In genomic region chr14:23196487-23196886, GRCh38 we compare ENCODE assay signal across 15 cellular contexts. TPM values are rescaled to one million over a fixed set of nuclear protein-coding genes. Genes with fewer than 3 reads are reported as not detected.
DNase-seq lines count a peak whose midpoint lies in the region; ATAC-seq, FAIRE-seq and TF ChIP-seq lines count a peak whose summit lies in the region.
"Not testable (repeated sequence)": the region's sequence is repeated elsewhere in the genome, so short reads cannot be mapped to it uniquely, and the experiment has no call there.
"Had no signal": no experiment of that assay in that cellular context is flagged by ENCODE, and none has a peak within 500 bp of the region (broad histone marks: within the 10 kb centered on the region; RNA-seq: fewer than 3 reads in every experiment).

No MANE protein-coding gene starts in this region.

- H3K27ac Mint-ChIP-seq in H9, result peak overlapping the region in 2 of 3 experiments; percentile 50 to 88; a peak in 2 of 7 replicates
- peak overlapping the region; percentile 1 for H3K27ac Mint-ChIP-seq in endothelial cell (ENCODE audit: unreplicated experiment)

- not testable (repeated sequence) for H3K27me3 ChIP-seq in H9 (ENCODE audit: insufficient read depth, low read length); K562 (ENCODE audit: control insufficient read depth in 2 of 2, insufficient read depth in 2 of 2, low read length in 2 of 2); HepG2 (ENCODE audit: control insufficient read depth in 1 of 2, insufficient read depth in 2 of 2, low read length in 2 of 2); trophoblast cell (ENCODE audit: insufficient read depth, low read length); stomach

- CTCF ChIA-PET in K562 (lab: Yijun Ruan, JAX; ENCODE audit: low intra/inter-chr PET ratio); HepG2 (lab: Yijun Ruan, JAX; ENCODE audit: low intra/inter-chr PET ratio, low total read pairs): not testable (repeated sequence)

- not testable (repeated sequence) for H2BK20ac ChIP-seq in H9 (ENCODE audit: low read depth, low read length, poor library complexity, severe bottlenecking)

- not testable (repeated sequence) for H3K36me3 ChIP-seq in K562 (ENCODE audit: control insufficient read depth, insufficient read depth, low read length); HepG2 (replicated peaks in 1 of 2; ENCODE audit: control insufficient read depth in 1 of 2, insufficient read depth in 2 of 2, low read length in 2 of 2); trophoblast cell (ENCODE audit: control insufficient read depth in 1 of 2, insufficient read depth in 2 of 2, low read length in 2 of 2); stomach

- H4K91ac ChIP-seq in H9 (ENCODE audit: insufficient read length, low read depth, low read length), result not testable (repeated sequence)
- H4K91ac ChIP-seq in trophoblast cell (ENCODE audit: low read depth, low read length), result peak overlapping the region; percentile 51

- peak overlapping the region; percentile 70; the same call in 1 of the 2 replicates for H3K14ac ChIP-seq in H9 (ENCODE audit: insufficient read depth, low read length)
- not testable (repeated sequence) for H3K14ac ChIP-seq in trophoblast cell (ENCODE audit: low read length)

- POLR2A ChIA-PET in K562 (lab: Yijun Ruan, JAX); HepG2 (lab: Yijun Ruan, JAX): not testable (repeated sequence)

- not testable (repeated sequence) for H3K23me2 ChIP-seq in H9 (ENCODE audit: insufficient read length, low read depth, low read length, poor library complexity, severe bottlenecking)

- not testable (repeated sequence) for H3K27me3 Mint-ChIP-seq in H9 (ENCODE audit: low read depth); endothelial cell (ENCODE audit: unreplicated experiment)

- TF ChIP-seq RAD21 in K562 (CRISPR knock-in tag; conservative IDR thresholded peaks at IDR 0.05 in 1 of 2, IDR thresholded peaks at IDR 0.05 in 1 of 2); HepG2 (CRISPR knock-in tag; IDR thresholded peaks at IDR 0.05): not testable (repeated sequence)

- not testable (repeated sequence) for H3K79me1 ChIP-seq in H9 (ENCODE audit: insufficient read depth, low read depth, low read length, poor library complexity, severe bottlenecking); trophoblast cell (ENCODE audit: low read length)

- not testable (repeated sequence) for H2BK120ac ChIP-seq in H9 (ENCODE audit: low read depth, low read length, poor library complexity, severe bottlenecking); trophoblast cell (ENCODE audit: insufficient read depth, low read length, poor library complexity)

- H2AFZ ChIP-seq in H9 (ENCODE audit: low read length); K562 (ENCODE audit: low read depth, low read length); HepG2 (ENCODE audit: low read length); trophoblast cell (ENCODE audit: insufficient read depth, low read length, poor library complexity): not testable (repeated sequence)

- TF ChIP-seq CTCF in H9 (conservative IDR thresholded peaks at IDR 0.05); K562 (IDR thresholded peaks at IDR 0.05 in 2 of 3, conservative IDR thresholded peaks at IDR 0.05 in 1 of 3; ENCODE audit: insufficient read depth in 2 of 3, low read depth in 1 of 3, low read length in 3 of 3); endothelial cell (IDR thresholded peaks at IDR 0.05; ENCODE audit: unreplicated experiment); HepG2 (CRISPR knock-in tag; IDR thresholded peaks at IDR 0.05); stomach (IDR thresholded peaks at IDR 0.05): not testable (repeated sequence)

- H2BK5ac ChIP-seq in H9 (ENCODE audit: insufficient read length, low read length); trophoblast cell (ENCODE audit: low read depth, low read length, poor library complexity): not testable (repeated sequence)

- H3K9me3 ChIP-seq in H9 (ENCODE audit: control insufficient read depth, low read depth, low read length); K562 (replicated peaks; ENCODE audit: control insufficient read depth, insufficient read depth, low read depth, low read length); HepG2 (ENCODE audit: low read length); trophoblast cell (ENCODE audit: insufficient read depth, low read depth, low read length); stomach: not testable (repeated sequence)

- H3K9ac ChIP-seq in H9 (ENCODE audit: extremely low read depth, insufficient read length, low read length); K562 (ENCODE audit: insufficient read depth in 1 of 2, low read depth in 2 of 2, low read length in 2 of 2); HepG2 (ENCODE audit: insufficient read depth, low read depth, low read length); trophoblast cell (ENCODE audit: low read length): not testable (repeated sequence)

- not testable (repeated sequence) for H3K9me3 Mint-ChIP-seq in H9; endothelial cell (ENCODE audit: unreplicated experiment)

- not testable (repeated sequence) for H4K8ac ChIP-seq in H9 (replicated peaks; ENCODE audit: insufficient read length, low read depth, low read length); trophoblast cell (ENCODE audit: low read depth, low read length)

- not testable (repeated sequence) for H4K5ac ChIP-seq in H9 (ENCODE audit: insufficient read length, low read depth, low read length)

- H3K4ac ChIP-seq in H9 (ENCODE audit: low read depth, low read length); trophoblast cell (ENCODE audit: low read depth, low read length): not testable (repeated sequence)

- H3K4me1 ChIP-seq in H9 (ENCODE audit: insufficient read depth, low read length); K562 (replicated peaks in 1 of 2; ENCODE audit: control insufficient read depth in 2 of 2, insufficient read depth in 2 of 2, low read length in 2 of 2); trophoblast cell (ENCODE audit: control insufficient read depth in 1 of 2, insufficient read depth in 2 of 2, low read length in 2 of 2): not testable (repeated sequence)
- H3K4me1 ChIP-seq in HepG2 (ENCODE audit: insufficient read depth, low read length), result peaks cover 24% of the 10 kb centered on the region
- peaks cover 0 to 18% (median 3%) of the 10 kb centered on the region in 4 donors for H3K4me1 ChIP-seq in stomach

- H3K23ac ChIP-seq in H9 (ENCODE audit: insufficient read length, low read depth, low read length); trophoblast cell (ENCODE audit: low read length): not testable (repeated sequence)

- not testable (repeated sequence) for H2BK12ac ChIP-seq in H9 (ENCODE audit: insufficient read length, low read depth, low read length)
- peak overlapping the region; percentile 4 for H2BK12ac ChIP-seq in trophoblast cell (ENCODE audit: low read length)

- not testable (repeated sequence) for H2AK5ac ChIP-seq in H9 (ENCODE audit: insufficient read length, low read length); trophoblast cell (ENCODE audit: low read length)

- not testable (repeated sequence) for H3K9me1 ChIP-seq in K562 (ENCODE audit: control insufficient read depth, insufficient read depth, low read length)

- in situ Hi-C loops in K562 (cut with MboI); HepG2 (cut with HindIII; ENCODE audit: extremely low pct_ligation_motif_present, low pct_unique_long_range_greater_than_20kb): not testable (repeated sequence)

- not testable (repeated sequence) for H2BK15ac ChIP-seq in H9 (ENCODE audit: low read depth, low read length)

- H4K20me1 ChIP-seq in H9 (ENCODE audit: control insufficient read depth, insufficient read depth, insufficient read length); K562 (replicated peaks; ENCODE audit: control insufficient read depth, insufficient read depth, low read length); HepG2 (ENCODE audit: insufficient read depth, low read length): not testable (repeated sequence)

- H3K18ac ChIP-seq in H9 (ENCODE audit: insufficient read length, low read depth, low read length), result peak overlapping the region; percentile 79
- not testable (repeated sequence) for H3K18ac ChIP-seq in trophoblast cell (ENCODE audit: low read length)

- not testable (repeated sequence) for BruUV-seq in K562 (replicated peaks; lab: Mats Ljungman, UMichigan); HepG2 (replicated peaks; lab: Mats Ljungman, UMichigan)

- not testable (repeated sequence) for H3K36me3 Mint-ChIP-seq in H9 (ENCODE audit: insufficient read depth in 1 of 3, low read depth in 3 of 3); endothelial cell (ENCODE audit: low read depth, unreplicated experiment)

- H3K4me3 Mint-ChIP-seq in H9; endothelial cell (ENCODE audit: unreplicated experiment): not testable (repeated sequence)

- H3K4me2 ChIP-seq in H9 (ENCODE audit: insufficient read depth, insufficient read length, low read length); K562 (ENCODE audit: insufficient read depth, low read length); HepG2 (ENCODE audit: low read depth, low read length); trophoblast cell (ENCODE audit: low read length): not testable (repeated sequence)

- H3K4me1 Mint-ChIP-seq in H9 (peaks cover 27 to 31% of the 10 kb centered on the region in 2 experiments), endothelial cell (ENCODE audit: unreplicated experiment) (peaks cover 12% of the 10 kb centered on the region)

- no CpG with 5 or more reads among the region's 2 CpGs for WGBS in H9 (ENCODE audit: extremely low coverage, insufficient read length, low lambda C conversion rate)
- WGBS in K562 (ENCODE audit: insufficient coverage, low coverage, missing lambda C conversion rate), result 52% methylated on average over 2 of the region's 2 CpGs
- 62% methylated on average over 2 of the region's 2 CpGs for WGBS in HepG2 (ENCODE audit: low lambda C conversion rate)
- no CpG with 5 or more reads among the region's 2 CpGs for WGBS in trophoblast cell (ENCODE audit: extremely low coverage, insufficient coverage, insufficient read length)
- WGBS in stomach, 5 donors, result 90 to 98% (median 96%) methylated on average over 2 of the region's 2 CpGs

- not testable (repeated sequence) for TF ChIP-seq POLR2A in K562 (conservative IDR thresholded peaks at IDR 0.05); HepG2 (IDR thresholded peaks at IDR 0.05; ENCODE audit: insufficient read depth in 1 of 2, low read depth in 2 of 2, low read length in 2 of 2); stomach (IDR thresholded peaks at IDR 0.05)

- not testable (repeated sequence) for H3T11ph ChIP-seq in H9 (ENCODE audit: low read length)

- H3K79me2 ChIP-seq in H9 (ENCODE audit: insufficient read depth, low read length); K562 (ENCODE audit: control insufficient read depth, insufficient read depth, low read length); HepG2 (ENCODE audit: insufficient read depth, low read length); trophoblast cell (ENCODE audit: control insufficient read depth, insufficient read depth, low read length, poor library complexity): not testable (repeated sequence)

- H3K27ac ChIP-seq in H9 (ENCODE audit: insufficient read length, low read depth, low read length); K562 (ENCODE audit: extremely low read depth, low read depth, low read length); HepG2 (ENCODE audit: extremely low read length, insufficient read depth, low read length); trophoblast cell (ENCODE audit: low read depth, low read length): not testable (repeated sequence)
- H3K27ac ChIP-seq in stomach, result peak overlapping the region; percentile 10 to 61 (median 55)

- ATAC-seq in K562, result not testable (repeated sequence)
- peak; percentile 15; the same call in 2 of the 3 replicates for ATAC-seq in HepG2

- intact Hi-C loops in K562 (cut with micrococcal nuclease); HepG2 (cut with micrococcal nuclease; ENCODE audit: unreplicated experiment); stomach (cut with DNase I; ENCODE audit: low total_unique reads): not testable (repeated sequence)

- H3K4me3 ChIP-seq in K562; HepG2 (replicated peaks in 1 of 3; ENCODE audit: insufficient read depth in 1 of 3, low read depth in 2 of 3, low read length in 3 of 3); trophoblast cell (ENCODE audit: low read depth, low read length); stomach: not testable (repeated sequence)

- H3K56ac ChIP-seq in H9 (ENCODE audit: insufficient read length, low read depth, low read length), result not testable (repeated sequence)

- not testable (repeated sequence) for TF ChIP-seq EP300 in K562 (IDR thresholded peaks at IDR 0.05; ENCODE audit: low read length); HepG2 (IDR thresholded peaks at IDR 0.05; ENCODE audit: low read depth in 2 of 2, low read length in 2 of 2); HepG2 (CRISPR knock-in tag; IDR thresholded peaks at IDR 0.05; ENCODE audit: borderline replicate concordance); stomach (IDR thresholded peaks at IDR 0.05)

- not testable (repeated sequence) for H4K12ac ChIP-seq in trophoblast cell (ENCODE audit: low read depth, low read length)

- DNase-seq in H9; K562 (ENCODE audit: extremely low read depth in 1 of 4, low spot score in 3 of 4); endothelial cell (ENCODE audit: low spot score); HepG2 (ENCODE audit: low spot score); trophoblast cell; stomach: not testable (repeated sequence)

- not testable (repeated sequence) for FAIRE-seq in K562 (lab: Jason Lieb, UNC); HepG2 (lab: Jason Lieb, UNC)

RNA-seq across cellular contexts. Expression of gene SLC7A8, which starts 13.0 kb away (rescaled TPM):
- 77.9 and 84.5 TPM in 2 replicates for total RNA-seq in H9 (2021)
- 10.1 and 17.6 TPM in 2 replicates for total RNA-seq in K562 (2011; cell fraction: chromatin; rRNA removed; ENCODE audit: low replicate concordance)
- 12.9 and 14.5 TPM in 2 replicates for total RNA-seq in K562 (2011; cell fraction: nucleolus; rRNA removed)
- 24.6 and 30.7 TPM in 2 replicates for total RNA-seq in K562 (2011; cell fraction: nucleoplasm; rRNA removed)
- total RNA-seq in K562 (2014; rRNA removed), result 5.3 and 6.0 TPM in 2 replicates
- total RNA-seq in K562 (2014; rRNA removed; fragmentation: Illumina TruSeq; extraction: Trizol), result 3.5 and 4.0 TPM in 2 replicates
- 3.4 and 4.5 TPM in 2 replicates for total RNA-seq in K562 (2015; rRNA removed; fragmentation: Illumina TruSeq; extraction: Trizol)
- total RNA-seq in K562 (2021), result 19.6 and 21.6 TPM in 2 replicates
- 19.3 and 42.6 TPM in 2 replicates for polyA plus RNA-seq in K562 (2011; rRNA removed)
- 26.8 and 32.0 TPM in 2 replicates for polyA plus RNA-seq in K562 (2011; cell fraction: cytosol; rRNA removed)
- 17.7 and 21.6 TPM in 2 replicates for polyA plus RNA-seq in K562 (2011; cell fraction: nucleus; rRNA removed)
- 16.4 and 25.4 TPM in 2 replicates for polyA plus RNA-seq in K562 (2012)
- polyA plus RNA-seq in K562 (2014; fragmentation: Illumina TruSeq; extraction: Trizol), result 30.1 and 33.0 TPM in 2 replicates
- polyA plus RNA-seq in K562 (2014; fragmentation: Nextera tagmentation; extraction: Ambion mirVana), result 1 to 10 TPM; 2.0 to 2.3 TPM
- polyA plus RNA-seq in K562 (2014; rRNA removed), result 10.1 and 10.6 TPM in 2 replicates
- polyA minus RNA-seq in K562 (2011; rRNA and poly(A)+ RNA removed), result 10.9 and 16.5 TPM in 2 replicates
- 22.9 and 23.3 TPM in 2 replicates for polyA minus RNA-seq in K562 (2011; cell fraction: cytosol; rRNA and poly(A)+ RNA removed)
- polyA minus RNA-seq in K562 (2011; cell fraction: nucleus; rRNA and poly(A)+ RNA removed), result 4.4 and 9.4 TPM in 2 replicates
- 24.3 TPM for total RNA-seq in endothelial cell (ENCODE audit: unreplicated experiment)
- not detected in 2 replicates for total RNA-seq in HepG2 (2016; rRNA removed; fragmentation: Illumina TruSeq; extraction: Trizol)
- not detected in 2 replicates for total RNA-seq in HepG2 (2016; cell fraction: cytosol; rRNA removed; fragmentation: Illumina TruSeq; extraction: Trizol; ENCODE audit: low read depth)
- total RNA-seq in HepG2 (2016; cell fraction: insoluble cytoplasmic fraction; rRNA removed; fragmentation: Illumina TruSeq; extraction: Trizol), result not detected in 2 replicates
- total RNA-seq in HepG2 (2016; cell fraction: membrane; rRNA removed; fragmentation: Illumina TruSeq; extraction: Trizol), result not detected in 2 replicates
- total RNA-seq in HepG2 (2016; cell fraction: nucleus; rRNA removed; fragmentation: Illumina TruSeq; extraction: Trizol), result not detected in 2 replicates
- 0.03 and 0.25 TPM in 2 replicates for polyA plus RNA-seq in HepG2 (2011; rRNA removed)
- polyA plus RNA-seq in HepG2 (2011; cell fraction: cytosol; rRNA removed), result not detected in 2 replicates
- 0.03 and 0.11 TPM in 2 replicates for polyA plus RNA-seq in HepG2 (2011; cell fraction: nucleus; rRNA removed)
- polyA plus RNA-seq in HepG2 (2012), result not detected in 2 replicates
- not detected in 2 replicates for polyA plus RNA-seq in HepG2 (2016; cell fraction: cytosol; fragmentation: Illumina TruSeq; extraction: Trizol; ENCODE audit: low read depth)
- polyA plus RNA-seq in HepG2 (2016; cell fraction: insoluble cytoplasmic fraction; fragmentation: Illumina TruSeq; extraction: Trizol; ENCODE audit: low read depth), result not detected in 2 replicates
- polyA plus RNA-seq in HepG2 (2016; cell fraction: membrane; fragmentation: Illumina TruSeq; extraction: Trizol; ENCODE audit: low read depth), result not detected in 2 replicates
- polyA plus RNA-seq in HepG2 (2016; cell fraction: nucleus; fragmentation: Illumina TruSeq; extraction: Trizol; ENCODE audit: insufficient read depth, low read depth), result not detected in 2 replicates
- 1.4 TPM in 1 of 2 replicates, not detected in the other for polyA minus RNA-seq in HepG2 (2011; rRNA and poly(A)+ RNA removed; ENCODE audit: low replicate concordance)
- not detected in 2 replicates for polyA minus RNA-seq in HepG2 (2011; cell fraction: cytosol; rRNA and poly(A)+ RNA removed)
- polyA minus RNA-seq in HepG2 (2011; cell fraction: nucleus; rRNA and poly(A)+ RNA removed), result not detected in 2 replicates
- 715 and 802 TPM in 2 replicates for polyA plus RNA-seq in trophoblast cell (2013)
- 100 to 1,000 TPM in 1 of 5 donors, 10 to 100 TPM in 3, 1 to 10 TPM in 1; 1.2 to 102 (median 43.7) TPM for total RNA-seq in stomach
- polyA plus RNA-seq in stomach, result 10 to 100 TPM; 22.1 to 33.9 (median 22.4) TPM
- total RNA-seq: CD4-positive, CD25-positive, alpha-beta regulatory T cell had no signal

RNA-seq across cellular contexts. Expression of gene RNF212B, which starts 41.2 kb away (rescaled TPM):
- total RNA-seq in H9 (2021), result 0.15 and 0.39 TPM in 2 replicates
- total RNA-seq in K562 (2011; cell fraction: chromatin; rRNA removed; ENCODE audit: low replicate concordance), result not detected in 2 replicates
- total RNA-seq in K562 (2011; cell fraction: nucleolus; rRNA removed), result not detected in 2 replicates
- total RNA-seq in K562 (2011; cell fraction: nucleoplasm; rRNA removed), result 0.37 TPM in 1 of 2 replicates, not detected in the other
- total RNA-seq in K562 (2014; rRNA removed), result not detected in 2 replicates
- 0.26 TPM in 1 of 2 replicates, not detected in the other for total RNA-seq in K562 (2014; rRNA removed; fragmentation: Illumina TruSeq; extraction: Trizol)
- total RNA-seq in K562 (2015; rRNA removed; fragmentation: Illumina TruSeq; extraction: Trizol), result not detected in 2 replicates
- total RNA-seq in K562 (2021), result 0.27 TPM in 1 of 2 replicates, not detected in the other
- polyA plus RNA-seq in K562 (2011; rRNA removed), result 0.43 and 0.65 TPM in 2 replicates
- polyA plus RNA-seq in K562 (2011; cell fraction: cytosol; rRNA removed), result 0.43 and 1.0 TPM in 2 replicates
- polyA plus RNA-seq in K562 (2011; cell fraction: nucleus; rRNA removed), result 0.43 TPM in 1 of 2 replicates, not detected in the other
- polyA plus RNA-seq in K562 (2012), result 0.35 TPM in 1 of 2 replicates, not detected in the other
- polyA plus RNA-seq in K562 (2014; fragmentation: Illumina TruSeq; extraction: Trizol), result 0.15 and 0.32 TPM in 2 replicates
- under 1 TPM; 0.27 to 0.39 TPM for polyA plus RNA-seq in K562 (2014; fragmentation: Nextera tagmentation; extraction: Ambion mirVana)
- 0.08 and 0.17 TPM in 2 replicates for polyA plus RNA-seq in K562 (2014; rRNA removed)
- polyA minus RNA-seq in K562 (2011; rRNA and poly(A)+ RNA removed), result not detected in 2 replicates
- not detected in 2 replicates for polyA minus RNA-seq in K562 (2011; cell fraction: cytosol; rRNA and poly(A)+ RNA removed)
- 0.54 TPM in 1 of 2 replicates, not detected in the other for polyA minus RNA-seq in K562 (2011; cell fraction: nucleus; rRNA and poly(A)+ RNA removed)
- not detected for total RNA-seq in endothelial cell (ENCODE audit: unreplicated experiment)
- total RNA-seq in HepG2 (2016; rRNA removed; fragmentation: Illumina TruSeq; extraction: Trizol), result not detected in 2 replicates
- not detected in 2 replicates for total RNA-seq in HepG2 (2016; cell fraction: cytosol; rRNA removed; fragmentation: Illumina TruSeq; extraction: Trizol; ENCODE audit: low read depth)
- total RNA-seq in HepG2 (2016; cell fraction: insoluble cytoplasmic fraction; rRNA removed; fragmentation: Illumina TruSeq; extraction: Trizol), result not detected in 2 replicates
- total RNA-seq in HepG2 (2016; cell fraction: membrane; rRNA removed; fragmentation: Illumina TruSeq; extraction: Trizol), result not detected in 2 replicates
- total RNA-seq in HepG2 (2016; cell fraction: nucleus; rRNA removed; fragmentation: Illumina TruSeq; extraction: Trizol), result not detected in 2 replicates
- 0.05 TPM in 1 of 2 replicates, not detected in the other for polyA plus RNA-seq in HepG2 (2011; rRNA removed)
- polyA plus RNA-seq in HepG2 (2011; cell fraction: cytosol; rRNA removed), result not detected in 2 replicates
- polyA plus RNA-seq in HepG2 (2011; cell fraction: nucleus; rRNA removed), result not detected in 2 replicates
- not detected in 2 replicates for polyA plus RNA-seq in HepG2 (2012)
- polyA plus RNA-seq in HepG2 (2016; cell fraction: cytosol; fragmentation: Illumina TruSeq; extraction: Trizol; ENCODE audit: low read depth), result not detected in 2 replicates
- not detected in 2 replicates for polyA plus RNA-seq in HepG2 (2016; cell fraction: insoluble cytoplasmic fraction; fragmentation: Illumina TruSeq; extraction: Trizol; ENCODE audit: low read depth)
- polyA plus RNA-seq in HepG2 (2016; cell fraction: membrane; fragmentation: Illumina TruSeq; extraction: Trizol; ENCODE audit: low read depth), result not detected in 2 replicates
- not detected in 2 replicates for polyA plus RNA-seq in HepG2 (2016; cell fraction: nucleus; fragmentation: Illumina TruSeq; extraction: Trizol; ENCODE audit: insufficient read depth, low read depth)
- polyA minus RNA-seq in HepG2 (2011; rRNA and poly(A)+ RNA removed; ENCODE audit: low replicate concordance), result not detected in 2 replicates
- not detected in 2 replicates for polyA minus RNA-seq in HepG2 (2011; cell fraction: cytosol; rRNA and poly(A)+ RNA removed)
- not detected in 2 replicates for polyA minus RNA-seq in HepG2 (2011; cell fraction: nucleus; rRNA and poly(A)+ RNA removed)
- polyA plus RNA-seq in trophoblast cell (2013), result 0.05 and 0.29 TPM in 2 replicates
- total RNA-seq in stomach, result not detected
- 1 to 10 TPM in 2 of 3 donors, under 1 TPM in 1; 0.40 to 1.1 (median 1.1) TPM for polyA plus RNA-seq in stomach
- total RNA-seq: A673; CD4-positive, alpha-beta memory T cell; CD4-positive, CD25-positive, alpha-beta regulatory T cell; CD8-positive, alpha-beta memory T cell; Daoy; G401; GM12878 had no signal
- polyA plus RNA-seq: AG04450; CD14-positive monocyte; CD4-positive, alpha-beta memory T cell; CD4-positive, CD25-positive, alpha-beta regulatory T cell; CD8-positive, alpha-beta memory T cell; GM12878 had no signal
